ENCODE assay signal across 22 cellular contexts in the genomic region with DNA sequence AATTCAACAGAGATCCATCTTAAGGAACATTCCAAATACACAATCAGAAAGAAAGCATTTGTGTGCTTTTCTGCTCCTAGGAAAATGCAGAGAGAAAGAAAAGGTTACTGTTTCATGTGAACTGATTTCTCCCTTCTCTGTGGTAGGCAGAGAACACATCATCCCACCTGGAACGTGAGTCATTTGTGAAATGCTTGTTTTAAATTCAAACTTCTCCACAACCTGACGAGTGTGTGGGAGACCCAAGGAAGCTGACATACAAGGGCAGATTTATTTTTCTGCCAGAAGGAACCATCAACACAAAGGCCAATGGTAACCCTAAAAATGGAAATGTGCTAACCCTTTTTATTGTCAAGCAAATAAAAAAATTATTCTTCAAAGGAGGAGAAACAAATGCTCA.
DNase-seq lines count a peak whose midpoint lies in the region; ATAC-seq and TF ChIP-seq lines count a peak whose summit lies in the region.
"Had no signal": no experiment of that assay in that cellular context is flagged by ENCODE, and none has a peak within 500 bp of the region (broad histone marks: within the 10 kb centered on the region; RNA-seq: fewer than 3 reads in every experiment).

No MANE protein-coding gene starts in this region.

- peak; percentile 43 for DNase-seq in Daoy (ENCODE audit: low read depth)
- DNase-seq in M059J (ENCODE audit: low read depth) = peak; percentile 23
- DNase-seq in mammary epithelial cell = peak; percentile 80
- DNase-seq in left kidney (ENCODE audit: low read depth, low spot score) = peak; percentile 45
- no peak for DNase-seq in DMS114 treated with DMSO at 0.1 percent for 48 hours (lab: John Stamatoyannopoulos, UW; ENCODE audit: unreplicated experiment)
- no peak for DNase-seq in brain microvascular endothelial cell
- DNase-seq: activated CD8-positive, alpha-beta T cell treated with anti-CD3 and anti-CD28 coated beads, Interleukin-2, amount 10 ng/mL, durations not matched to agents 7 days and 5 days; activated naive CD8-positive, alpha-beta T cell treated with anti-CD3 and anti-CD28 coated beads, Interleukin-2, amount 50 U/mL, for 24 hours; activated T-cell treated with anti-CD3 and anti-CD28 coated beads, Interleukin-2, amount 50 U/mL, for 72 hours; colonic mucosa; COR-L47; GDM1; immature natural killer cell; midbrain; NCI-H2107; right cardiac atrium; stimulated activated CD4-positive, alpha-beta T cell treated with anti-CD3 and anti-CD28 coated beads, Interleukin-1b, Interleukin-23, amount 100 ng/mL, for 48 hours; T-cell had no signal

- no TSS peak for BruUV-seq in mammary epithelial cell (replicated peaks; lab: Mats Ljungman, UMichigan)

- TF ChIP-seq CTCF in mammary epithelial cell (conservative IDR thresholded peaks at IDR 0.05 in 1 of 2, IDR thresholded peaks at IDR 0.05 in 1 of 2; ENCODE audit: extremely low read depth in 1 of 2, insufficient read depth in 1 of 2, low read depth in 1 of 2, low read length in 2 of 2) (no peak), brain microvascular endothelial cell (IDR thresholded peaks at IDR 0.05; ENCODE audit: low read depth, low read length, missing control alignments) (no peak)

- dilution Hi-C loops in mammary epithelial cell (cut with HindIII; ENCODE audit: low sequenced_read_pairs) = no loop called here

- peaks cover 56% of the 10 kb centered on the region for H3K79me2 ChIP-seq in mammary epithelial cell (ENCODE audit: insufficient read depth, low read length)

- H3K4me3 ChIP-seq in mammary epithelial cell (replicated peaks in 1 of 3; ENCODE audit: insufficient read depth in 1 of 3, low read depth in 2 of 3, low read length in 3 of 3) (no peak overlapping the region), brain microvascular endothelial cell (ENCODE audit: low read depth, low read length) (no peak overlapping the region)
- H3K4me3 ChIP-seq: colonic mucosa had no signal

- ATAC-seq in HG02763 (IDR thresholded peaks at IDR 0.05; ENCODE audit: unreplicated experiment) (no peak), HG03439 (IDR thresholded peaks at IDR 0.05; ENCODE audit: unreplicated experiment) (no peak)
- ATAC-seq: activated CD8-positive, alpha-beta T cell treated with anti-CD3 and anti-CD28 coated beads, Interleukin-2, amount 10 ng/mL, durations not matched to agents 7 days and 5 days; activated naive CD8-positive, alpha-beta T cell treated with anti-CD3 and anti-CD28 coated beads, Interleukin-2, amount 50 U/mL, for 24 hours; activated T-cell treated with anti-CD3 and anti-CD28 coated beads, Interleukin-2, amount 50 U/mL, for 72 hours; right cardiac atrium; T-cell had no signal

- peaks cover 27% of the 10 kb centered on the region for H3K4me1 ChIP-seq in mammary epithelial cell (ENCODE audit: insufficient read depth, low read length)
- H3K4me1 ChIP-seq: colonic mucosa had no signal

- 0% methylated on average over 2 of the region's 2 CpGs for WGBS in mammary epithelial cell (ENCODE audit: low coverage, missing lambda C conversion rate)

- peak overlapping the region; percentile 19 for H3K9ac ChIP-seq in mammary epithelial cell (ENCODE audit: insufficient read depth, low read length)

- H3K27ac ChIP-seq in mammary epithelial cell (ENCODE audit: insufficient read depth, low read depth, low read length) (peak overlapping the region; percentile 50), brain microvascular endothelial cell (no peak overlapping the region)
- H3K27ac ChIP-seq: colonic mucosa, neutrophil, VCaP had no signal

- H3K27me3 ChIP-seq in mammary epithelial cell (ENCODE audit: insufficient read depth, low read length) = no peaks in the 10 kb centered on the region
- H3K27me3 ChIP-seq in brain microvascular endothelial cell (replicated peaks) = no peaks in the 10 kb centered on the region
- H3K27me3 ChIP-seq: colonic mucosa, neutrophil had no signal

- peak overlapping the region; percentile 47 for H3K4me2 ChIP-seq in mammary epithelial cell (ENCODE audit: insufficient read depth, low read depth, low read length)

- CTCF ChIA-PET in mammary epithelial cell (lab: Charles Lee; ENCODE audit: low non-redundant PET) = no interaction called here

- H3K36me3 ChIP-seq in mammary epithelial cell (ENCODE audit: insufficient read depth, low read length) = no peaks in the 10 kb centered on the region
- no peaks in the 10 kb centered on the region for H3K36me3 ChIP-seq in brain microvascular endothelial cell (replicated peaks)
- H3K36me3 ChIP-seq: colonic mucosa, neutrophil had no signal

- H2AFZ ChIP-seq in mammary epithelial cell (ENCODE audit: low read depth, low read length) = peak overlapping the region; percentile 28

- H4K20me1 ChIP-seq in mammary epithelial cell (ENCODE audit: insufficient read depth, low read length) = no peaks in the 10 kb centered on the region

- in situ Hi-C loops in mammary epithelial cell (cut with MboI; ENCODE audit: low sequenced_read_pairs in 2 of 2) = no loop called here
- in situ Hi-C loops in brain microvascular endothelial cell (cut with HindIII; ENCODE audit: low pct_ligation_motif_present, low sequenced_read_pairs) = no loop called here

- no peaks in the 10 kb centered on the region for H3K9me3 ChIP-seq in mammary epithelial cell (replicated peaks; ENCODE audit: insufficient read depth, low read length)
- H3K9me3 ChIP-seq: colonic mucosa, neutrophil had no signal

- intact Hi-C loops in mammary epithelial cell (cut with micrococcal nuclease) = no loop called here

Comparison
In these comparisons a context has a peak if more than half of its experiments do, and no peak if none do; other contexts are left out.
1. DNase-seq: peak in Daoy (single experiment), M059J (single experiment), mammary epithelial cell (single experiment) and left kidney (single experiment); none in DMS114 treated with DMSO at 0.1 percent for 48 hours (single experiment) and brain microvascular endothelial cell (single experiment).